Comparison of ENCODE assay signal across 22 cellular contexts in genomic region chr17:57545836-57546305, GRCh38.
DNase-seq lines count a peak whose midpoint lies in the region; ATAC-seq and TF ChIP-seq lines count a peak whose summit lies in the region.
"Had no signal": no experiment of that assay in that cellular context is flagged by ENCODE, and none has a peak within 500 bp of the region (broad histone marks: within the 10 kb centered on the region; RNA-seq: fewer than 3 reads in every experiment).

No MANE protein-coding gene starts in this region.

- peak in 1 of 2 experiments; percentile 66 for DNase-seq in Caco-2
- DNase-seq in NCI-H748 treated with DMSO at 0.1 percent for 48 hours (lab: John Stamatoyannopoulos, UW) = peak; percentile 74
- no peak for DNase-seq in activated CD8-positive, alpha-beta memory T cell treated with anti-CD3 and anti-CD28 coated beads, Interleukin-2, amount 50 U/mL, for 4 hours
- DNase-seq in activated T-cell treated with anti-CD3 and anti-CD28 coated beads, Interleukin-2, amount 50 U/mL, for 4 hours = no peak
- no peak for DNase-seq in stimulated activated naive CD4-positive, alpha-beta T cell (lab: John Stamatoyannopoulos, UW)
- DNase-seq: activated CD4-positive, alpha-beta T cell treated with anti-CD3 and anti-CD28 coated beads, Interleukin-2, amount 50 U/mL, for 1 hour; activated naive CD4-positive, alpha-beta T cell; anterior cingulate cortex; CD8-positive, alpha-beta T cell; cerebellar nuclear complex; effector CD8-positive, alpha-beta T cell; esophagus squamous epithelium; occipital lobe; OCI-M1; Right ventricle myocardium superior had no signal

- H3K9me3 Mint-ChIP-seq in Caco-2 (ENCODE audit: unreplicated experiment) = no peaks in the 10 kb centered on the region
- H3K9me3 Mint-ChIP-seq in activated T-cell treated with anti-CD3 and anti-CD28 coated beads, Interleukin-2, amount 50 U/mL, for 4 hours = no peaks in the 10 kb centered on the region
- H3K9me3 Mint-ChIP-seq: CD8-positive, alpha-beta T cell; T-helper 1 cell treated with Interleukin-12 subunit alpha and Interleukin-12 subunit beta and Interleukin-4 antibody, amounts not matched to agents 30 μg/mL and 1 μg/mL, for 36 hours had no signal

- H3K4me3 ChIP-seq in Caco-2 (ENCODE audit: low read depth, low read length) (no peak overlapping the region), mesodermal cell (ENCODE audit: extremely low read depth, insufficient read depth, low read length, poor library complexity, severe bottlenecking) (no peak overlapping the region)
- H3K4me3 ChIP-seq: esophagus squamous epithelium, suprapubic skin had no signal

- peaks cover 50% of the 10 kb centered on the region for H3K4me1 Mint-ChIP-seq in Caco-2 (ENCODE audit: low read depth, unreplicated experiment)
- H3K4me1 Mint-ChIP-seq in activated T-cell treated with anti-CD3 and anti-CD28 coated beads, Interleukin-2, amount 50 U/mL, for 4 hours (ENCODE audit: low read depth) = peaks cover 31% of the 10 kb centered on the region

- intact Hi-C loops in Caco-2 (cut with micrococcal nuclease; ENCODE audit: unreplicated experiment) = no loop called here

- no peak for TF ChIP-seq CTCF in Caco-2 (IDR thresholded peaks at IDR 0.05; ENCODE audit: insufficient read depth in 1 of 2, low read depth in 1 of 2, low read length in 1 of 2, severe bottlenecking in 1 of 2, unreplicated experiment in 1 of 2)

- no peak overlapping the region for H3K4me3 Mint-ChIP-seq in Caco-2 (ENCODE audit: unreplicated experiment)
- H3K4me3 Mint-ChIP-seq in activated T-cell treated with anti-CD3 and anti-CD28 coated beads, Interleukin-2, amount 50 U/mL, for 4 hours = no peak overlapping the region
- H3K4me3 Mint-ChIP-seq: CD8-positive, alpha-beta T cell; T-helper 1 cell treated with Interleukin-12 subunit alpha and Interleukin-12 subunit beta and Interleukin-4 antibody, amounts not matched to agents 30 μg/mL and 1 μg/mL, for 36 hours had no signal

- peaks cover 55% of the 10 kb centered on the region for H3K36me3 Mint-ChIP-seq in Caco-2 (ENCODE audit: insufficient read depth, unreplicated experiment)
- peaks cover 2% of the 10 kb centered on the region for H3K36me3 Mint-ChIP-seq in activated T-cell treated with anti-CD3 and anti-CD28 coated beads, Interleukin-2, amount 50 U/mL, for 4 hours (ENCODE audit: insufficient read depth)

- no peaks in the 10 kb centered on the region for H3K27me3 ChIP-seq in Caco-2 (replicated peaks; ENCODE audit: control insufficient read depth, insufficient read depth, low read length)
- H3K27me3 ChIP-seq: esophagus squamous epithelium, suprapubic skin had no signal

- H3K27ac ChIP-seq in KOPT-K1 (ENCODE audit: low read depth, low read length, poor library complexity, severe bottlenecking) (peak overlapping the region; percentile 99), mesodermal cell (ENCODE audit: low read depth, low read length, severe bottlenecking) (peak overlapping the region; percentile 37)
- H3K27ac ChIP-seq: esophagus squamous epithelium, KMS-11, suprapubic skin had no signal

- H3K36me3 ChIP-seq in Caco-2 (ENCODE audit: control insufficient read depth, insufficient read depth, low read length) = no peaks in the 10 kb centered on the region; the same call in 1 of the 2 replicates
- peaks cover 52% of the 10 kb centered on the region for H3K36me3 ChIP-seq in KOPT-K1 (ENCODE audit: insufficient read depth, low read length)
- peaks cover 5% of the 10 kb centered on the region for H3K36me3 ChIP-seq in mesodermal cell (ENCODE audit: control insufficient read depth, insufficient read depth, low read length)
- H3K36me3 ChIP-seq: esophagus squamous epithelium, suprapubic skin had no signal

- CTCF ChIA-PET in Caco-2 (lab: Charles Lee) = no interaction called here

- H3K27ac Mint-ChIP-seq in Caco-2 (ENCODE audit: unreplicated experiment) = peak overlapping the region; percentile 0
- H3K27ac Mint-ChIP-seq: CD8-positive, alpha-beta T cell; T-helper 1 cell treated with Interleukin-12 subunit alpha and Interleukin-12 subunit beta and Interleukin-4 antibody, amounts not matched to agents 30 μg/mL and 1 μg/mL, for 36 hours had no signal

- H3K9me3 ChIP-seq in Caco-2 (no peaks in the 10 kb centered on the region), KOPT-K1 (ENCODE audit: insufficient read depth, low read length, poor library complexity, severe bottlenecking) (no peaks in the 10 kb centered on the region), mesodermal cell (ENCODE audit: control insufficient read depth, low read length) (no peaks in the 10 kb centered on the region)
- H3K9me3 ChIP-seq: esophagus squamous epithelium, suprapubic skin had no signal

- 79 to 95% methylated on average over 11 of the region's 16 CpGs for WGBS in mesodermal cell (ENCODE audit: insufficient coverage in 2 of 2), 2 experiments

- no peaks in the 10 kb centered on the region for H3K27me3 Mint-ChIP-seq in Caco-2 (ENCODE audit: insufficient read depth, unreplicated experiment)
- no peaks in the 10 kb centered on the region for H3K27me3 Mint-ChIP-seq in activated T-cell treated with anti-CD3 and anti-CD28 coated beads, Interleukin-2, amount 50 U/mL, for 4 hours (ENCODE audit: low read depth)

- no peak for ATAC-seq in GM21390 (IDR thresholded peaks at IDR 0.05; ENCODE audit: unreplicated experiment)
- ATAC-seq in activated T-cell treated with anti-CD3 and anti-CD28 coated beads, Interleukin-2, amount 50 U/mL, for 4 hours = no peak
- ATAC-seq: CD8-positive, alpha-beta T cell; left lobe of liver had no signal

- POLR2A ChIA-PET in Caco-2 (lab: Charles Lee) = no interaction called here

- H3K4me1 ChIP-seq in Caco-2 (peaks cover 41% of the 10 kb centered on the region), mesodermal cell (ENCODE audit: control insufficient read depth, insufficient read depth, low read length, poor library complexity, severe bottlenecking) (peaks cover 74% of the 10 kb centered on the region)
- H3K4me1 ChIP-seq: esophagus squamous epithelium had no signal

- no TSS peak for BruUV-seq in Caco-2 (replicated peaks; lab: Mats Ljungman, UMichigan)
